ENCODE assay signal across 1 cellular context in the genomic region with DNA sequence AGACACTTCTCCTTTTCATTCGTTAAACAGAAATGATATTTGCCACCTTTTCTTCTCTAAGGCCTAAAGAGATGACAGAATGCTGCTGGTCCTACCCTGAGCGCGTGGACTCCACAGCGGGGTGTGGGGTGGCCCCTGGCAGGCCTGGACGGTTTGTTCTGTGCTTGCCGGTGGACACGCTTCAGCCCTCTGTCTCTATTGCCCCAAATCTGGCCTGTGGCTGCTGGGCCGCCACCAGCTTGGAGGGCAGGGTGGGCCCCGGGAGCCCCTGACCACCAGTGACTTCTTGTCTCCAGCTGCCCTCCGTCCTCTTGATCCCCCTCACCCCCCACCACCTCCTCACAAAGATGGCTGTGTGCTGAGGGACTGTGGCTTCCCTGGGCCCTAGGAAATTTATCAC.
TF ChIP-seq lines count a peak whose summit lies in the region.

No MANE protein-coding gene starts in this region.

TF ChIP-seq in SK-N-SH, 30 proteins besides CTCF, POLR2A, EP300 and RAD21 (continued from another document):
- no peak for TF ChIP-seq ZBTB33 (IDR thresholded peaks at IDR 0.05; ENCODE audit: borderline replicate concordance, low read depth)
- no peak for TF ChIP-seq RFX5 (IDR thresholded peaks at IDR 0.05; ENCODE audit: low read length)
- no peak for TF ChIP-seq PBX3 (IDR thresholded peaks at IDR 0.05)
- TF ChIP-seq MXI1 (IDR thresholded peaks at IDR 0.05; ENCODE audit: low read depth, low read length), result no peak
- no peak for TF ChIP-seq TCF12 (IDR thresholded peaks at IDR 0.05)
- TF ChIP-seq GATA2 (CRISPR knock-in tag; IDR thresholded peaks at IDR 0.05), result no peak
- TF ChIP-seq YY1 (IDR thresholded peaks at IDR 0.05; ENCODE audit: low read depth), result no peak
